21 cellular contexts compared by ENCODE assay signal in genomic region chr5:4275232-4275631, GRCh38.
"Had no signal": no experiment of that assay in that cellular context is flagged by ENCODE, and none has a peak within 500 bp of the region (broad histone marks: within the 10 kb centered on the region; RNA-seq: fewer than 3 reads in every experiment).

No MANE protein-coding gene starts in this region.

- H3K27ac ChIP-seq: foreskin keratinocyte, skin epidermis, tibial nerve, uterus had no signal

- H3K27me3 ChIP-seq: foreskin keratinocyte, tibial nerve, uterus had no signal

- H3K9me3 ChIP-seq: uterus had no signal

- H3K4me1 Mint-ChIP-seq: activated naive CD8-positive, alpha-beta T cell treated with anti-CD3 and anti-CD28 coated beads, Interleukin-2, amount 50 U/mL, for 24 hours; activated T-helper 17 cell treated with anti-CD3 and anti-CD28 coated beads, Interleukin-2, amount 50 U/mL, for 72 hours; nephron had no signal

- H3K4me3 ChIP-seq: skin epidermis, tibial nerve, uterus had no signal

- DNase-seq: activated CD4-positive, alpha-beta T cell treated with anti-CD3 and anti-CD28 coated beads for 1 hour; activated CD4-positive, alpha-beta T cell treated with anti-CD3 and anti-CD28 coated beads, Interleukin-2, amount 50 U/mL, for 48 hours; activated naive CD4-positive, alpha-beta T cell treated with anti-CD3 and anti-CD28 coated beads for 36 hours; activated naive CD8-positive, alpha-beta T cell treated with anti-CD3 and anti-CD28 coated beads, Interleukin-2, amount 50 U/mL, for 24 hours; aorta; cerebellar nuclear complex; effector CD8-positive, alpha-beta T cell; foreskin keratinocyte; glutamatergic neuron; hypothalamus; left ventricle myocardium superior; nucleus accumbens; right cardiac atrium; stimulated activated CD4-positive, alpha-beta T cell treated with anti-CD3 and anti-CD28 coated beads, Interleukin-4, amount 100 ng/mL, for 24 hours; stimulated activated naive CD4-positive, alpha-beta T cell; uterus had no signal

- H3K27me3 Mint-ChIP-seq: activated naive CD8-positive, alpha-beta T cell treated with anti-CD3 and anti-CD28 coated beads, Interleukin-2, amount 50 U/mL, for 24 hours; activated T-helper 17 cell treated with anti-CD3 and anti-CD28 coated beads, Interleukin-2, amount 50 U/mL, for 72 hours had no signal

- H3K4me3 Mint-ChIP-seq: activated naive CD4-positive, alpha-beta T cell treated with anti-CD3 and anti-CD28 coated beads for 36 hours; activated naive CD8-positive, alpha-beta T cell treated with anti-CD3 and anti-CD28 coated beads, Interleukin-2, amount 50 U/mL, for 24 hours; activated T-helper 17 cell treated with anti-CD3 and anti-CD28 coated beads, Interleukin-2, amount 50 U/mL, for 72 hours; nephron had no signal

- H3K4me1 ChIP-seq: foreskin keratinocyte, tibial nerve, uterus had no signal

- H3K36me3 ChIP-seq: tibial nerve, uterus had no signal

- ATAC-seq: activated naive CD8-positive, alpha-beta T cell treated with anti-CD3 and anti-CD28 coated beads, Interleukin-2, amount 50 U/mL, for 24 hours; activated T-helper 17 cell treated with anti-CD3 and anti-CD28 coated beads, Interleukin-2, amount 50 U/mL, for 72 hours; foreskin keratinocyte; left ventricle myocardium superior; right cardiac atrium had no signal

- H3K27ac Mint-ChIP-seq: activated naive CD4-positive, alpha-beta T cell treated with anti-CD3 and anti-CD28 coated beads for 36 hours; activated naive CD8-positive, alpha-beta T cell treated with anti-CD3 and anti-CD28 coated beads, Interleukin-2, amount 50 U/mL, for 24 hours; activated T-helper 17 cell treated with anti-CD3 and anti-CD28 coated beads, Interleukin-2, amount 50 U/mL, for 72 hours; nephron; progenitor cell of endocrine pancreas had no signal
